8 cellular contexts compared by ENCODE assay signal in genomic region chr3:196639517-196640500, GRCh38. TPM values are rescaled to one million over a fixed set of nuclear protein-coding genes. Genes with fewer than 3 reads are reported as not detected.
DNase-seq lines count a peak whose midpoint lies in the region; ATAC-seq and TF ChIP-seq lines count a peak whose summit lies in the region.

Gene NRROS, plus strand, starts transcription at chr3:196639694. Its CDS starts 14,846 bp downstream, at chr3:196654540.

- H3K9me2 ChIP-seq in SU-DHL-6 (replicated peaks; ENCODE audit: insufficient read depth, low read length): no peaks in the 10 kb centered on the region

- peaks cover 78% of the 10 kb centered on the region for H3K4me1 ChIP-seq in BLaER1
- no peaks in the 10 kb centered on the region for H3K4me1 ChIP-seq in adrenal gland (replicated peaks in 1 of 2)
- peaks cover 0 to 9% of the 10 kb centered on the region in 2 donors for H3K4me1 ChIP-seq in right atrium auricular region

- peaks cover 2% of the 10 kb centered on the region for H3K36me3 Mint-ChIP-seq in IgD-negative memory B cell

- peaks cover 1% of the 10 kb centered on the region for H3K27me3 Mint-ChIP-seq in IgD-negative memory B cell

- H3F3A ChIP-seq in SU-DHL-6 (ENCODE audit: insufficient read depth): no peaks in the 10 kb centered on the region

- H3K4me3 Mint-ChIP-seq in IgD-negative memory B cell: peak within 1 kb of the TSS; percentile 79 to 97 (median 94)

- ATAC-seq in GM19438 (IDR thresholded peaks at IDR 0.05; ENCODE audit: low read depth, unreplicated experiment): peak; percentile 48

- H3K9me3 ChIP-seq in BLaER1 (no peaks in the 10 kb centered on the region), SU-DHL-6 (ENCODE audit: insufficient read depth, low read length) (no peaks in the 10 kb centered on the region), adrenal gland (replicated peaks in 1 of 3) (no peaks in the 10 kb centered on the region), right atrium auricular region (no peaks in the 10 kb centered on the region)

- peak in 1 of 2 donors; percentile 26 for TF ChIP-seq POLR2A in adrenal gland (IDR thresholded peaks at IDR 0.05)

- intact Hi-C loops in adrenal gland (cut with DNase I): no loop called here

- H3K4me3 ChIP-seq in BLaER1 (peak within 1 kb of the TSS; percentile 90), SU-DHL-6 (ENCODE audit: insufficient read depth, low read length, poor library complexity, severe bottlenecking) (peak within 1 kb of the TSS; percentile 47), adrenal gland (peak within 1 kb of the TSS in 2 of 4 donors; percentile 27 to 56), right atrium auricular region (peak within 1 kb of the TSS; percentile 42 to 59)

- no peaks in the 10 kb centered on the region for H3K79me2 ChIP-seq in SU-DHL-6 (ENCODE audit: insufficient read depth, low read length)

- H3K4me1 Mint-ChIP-seq in IgD-negative memory B cell: peaks cover 31 to 49% (median 48%) of the 10 kb centered on the region in 3 donors

- H4K20me1 ChIP-seq in BLaER1 (peaks cover 38% of the 10 kb centered on the region), SU-DHL-6 (ENCODE audit: low read depth, low read length) (no peaks in the 10 kb centered on the region)

- H3K4me2 ChIP-seq in BLaER1: peak within 1 kb of the TSS; percentile 98
- peak within 1 kb of the TSS; percentile 67 for H3K4me2 ChIP-seq in SU-DHL-6 (ENCODE audit: low read depth, low read length, poor library complexity, severe bottlenecking)

- H3K27ac ChIP-seq in BLaER1 (peak within 1 kb of the TSS; percentile 98), SU-DHL-6 (ENCODE audit: low read depth, low read length) (no peak within 1 kb of the TSS), adrenal gland (peak within 1 kb of the TSS in 4 of 5 donors; percentile 14 to 86 (median 64)), right atrium auricular region (peak within 1 kb of the TSS; percentile 52 to 63)

- H3K9ac ChIP-seq in BLaER1 (peak within 1 kb of the TSS; percentile 98), SU-DHL-6 (ENCODE audit: low read length) (peak within 1 kb of the TSS; percentile 58)

- H3K9me3 Mint-ChIP-seq in IgD-negative memory B cell: no peaks in the 10 kb centered on the region

- H3K36me3 ChIP-seq in BLaER1 (peaks cover 14% of the 10 kb centered on the region), SU-DHL-6 (ENCODE audit: low read length) (no peaks in the 10 kb centered on the region), adrenal gland (replicated peaks in 1 of 2) (no peaks in the 10 kb centered on the region), right atrium auricular region (no peaks in the 10 kb centered on the region)

- no peaks in the 10 kb centered on the region for H3K27me3 ChIP-seq in BLaER1
- no peaks in the 10 kb centered on the region for H3K27me3 ChIP-seq in SU-DHL-6 (ENCODE audit: low read length)
- peaks cover 4% of the 10 kb centered on the region for H3K27me3 ChIP-seq in adrenal gland
- peaks cover 0 to 8% of the 10 kb centered on the region in 2 donors for H3K27me3 ChIP-seq in right atrium auricular region

- WGBS in adrenal gland, 4 donors: 5 to 36% (median 19%) methylated on average over 6 to 68 of the region's 68 CpGs

- DNase-seq in adrenal gland (peak; percentile 52 to 77 (median 63)), right atrium auricular region (ENCODE audit: low spot score) (peak; percentile 75), retina (peak; percentile 72), NCI-H2081 (lab: John Stamatoyannopoulos, UW) (no peak)

- peak within 1 kb of the TSS; percentile 72 for H2AFZ ChIP-seq in SU-DHL-6 (ENCODE audit: low read depth, low read length, severe bottlenecking)

- TF ChIP-seq CTCF in SU-DHL-6 (IDR thresholded peaks at IDR 0.05; ENCODE audit: insufficient read depth, low read length, poor library complexity, severe bottlenecking) (no peak), adrenal gland (IDR thresholded peaks at IDR 0.05) (no peak), right atrium auricular region (IDR thresholded peaks at IDR 0.05) (no peak)

- H3K27ac Mint-ChIP-seq in IgD-negative memory B cell: peak within 1 kb of the TSS; percentile 92 to 99 (median 96)

RNA-seq across cellular contexts. Expression of gene NRROS, which starts in this region (rescaled TPM):
- polyA plus RNA-seq in IgD-negative memory B cell (18.9 TPM), adrenal gland (1 to 10 TPM; 1.2 to 6.8 (median 2.4) TPM)
- total RNA-seq in adrenal gland (1 to 10 TPM; 1.2 to 9.9 (median 8.3) TPM), right atrium auricular region (1 to 10 TPM; 2.4 to 4.8 TPM)

Comparison
In these comparisons a context has a peak if more than half of its experiments do, and no peak if none do; other contexts are left out.
1. DNase-seq: peak in adrenal gland (7 of 7), right atrium auricular region (single experiment) and retina (single experiment); none in NCI-H2081 (0 of 2).